In genomic region chr4:150248181-150248580, GRCh38 we compare ENCODE assay signal across 30 cellular contexts.
DNase-seq lines count a peak whose midpoint lies in the region; ATAC-seq, FAIRE-seq and TF ChIP-seq lines count a peak whose summit lies in the region.
"Had no signal": no experiment of that assay in that cellular context is flagged by ENCODE, and none has a peak within 500 bp of the region (broad histone marks: within the 10 kb centered on the region; RNA-seq: fewer than 3 reads in every experiment).

No MANE protein-coding gene starts in this region.

- H2BK15ac ChIP-seq in H1 (ENCODE audit: low read length), result no peak overlapping the region

- H3K56ac ChIP-seq in H1 (replicated peaks; ENCODE audit: insufficient read length, low read depth, low read length), result no peak overlapping the region

- no peak for TF ChIP-seq POLR2A in H1 (IDR thresholded peaks at IDR 0.05; ENCODE audit: control extremely low read depth in 1 of 2, low read depth in 2 of 2, low read length in 2 of 2)

- no peak overlapping the region for H2BK5ac ChIP-seq in H1 (ENCODE audit: low read depth, low read length)

- DNase-seq in NCI-H526 (lab: John Stamatoyannopoulos, UW) (peak; percentile 70 to 72), NCI-H526 treated with DMSO at 0.1 percent for 48 hours (lab: John Stamatoyannopoulos, UW) (no peak), H1 (ENCODE audit: low read depth in 1 of 2, low spot score in 2 of 2) (no peak), mucosa of descending colon (no peak), OCI-M1 (lab: John Stamatoyannopoulos, UW) (no peak), OCI-LY7 (ENCODE audit: low spot score) (no peak), GM20000 (ENCODE audit: low spot score) (no peak)
- DNase-seq: 8988T; activated CD8-positive, alpha-beta T cell treated with anti-CD3 and anti-CD28 coated beads for 36 hours; activated T-cell treated with anti-CD3 and anti-CD28 coated beads, Interleukin-2, amount 50 U/mL, for 24 hours; adrenal gland; AML-193; CD8-positive, alpha-beta memory T cell; cortex of kidney; glutamatergic neuron; left colon; NCI-H146; NCI-H774; nucleus accumbens; small intestine; stimulated activated CD4-positive, alpha-beta T cell treated with anti-CD3 and anti-CD28 coated beads, Interleukin-2, amount 100 ng/mL, for 24 hours; T-cell; upper lobe of right lung had no signal

- POLR2A ChIA-PET in H1 (lab: Charles Lee; ENCODE audit: partially characterized antibody) (interaction anchor here (0.5 to 1.1 kb wide), 2 partner anchors 9 to 17 kb away, joined by 3 to 6 read pairs; no protein-coding TSS in a partner anchor), OCI-LY7 (lab: Charles Lee) (no interaction called here)

- H2BK20ac ChIP-seq in H1 (ENCODE audit: low read length), result no peak overlapping the region

- no peak overlapping the region for H3K4ac ChIP-seq in H1 (replicated peaks; ENCODE audit: insufficient read length, low read depth, low read length)

- no peak overlapping the region for H2BK120ac ChIP-seq in H1 (replicated peaks; ENCODE audit: low read depth, low read length)

- H3K4me3 ChIP-seq in OCI-LY3 (ENCODE audit: low read length) (no peak overlapping the region), H1 (ENCODE audit: extremely low read depth in 1 of 4, insufficient read depth in 2 of 4, low read depth in 3 of 4, low read length in 4 of 4) (no peak overlapping the region), mucosa of descending colon (no peak overlapping the region), OCI-LY7 (ENCODE audit: low read depth, low read length, poor library complexity, severe bottlenecking) (no peak overlapping the region)
- H3K4me3 ChIP-seq: adrenal gland, cardiac muscle cell, GM23338, SJSA1, upper lobe of right lung had no signal

- TF ChIP-seq EP300 in H1 (IDR thresholded peaks at IDR 0.05; ENCODE audit: borderline replicate concordance in 1 of 2, low read depth in 2 of 2, low read length in 2 of 2), result no peak

- intact Hi-C loops in mucosa of descending colon (cut with DNase I, micrococcal nuclease) (loop anchor here (10.0 kb wide), 1 partner anchor 243 kb away; no protein-coding TSS in a partner anchor), OCI-LY7 (cut with micrococcal nuclease; ENCODE audit: unreplicated experiment) (no loop called here)

- H2AK5ac ChIP-seq in H1 (ENCODE audit: low read depth, low read length), result no peak overlapping the region

- H3K36me3 ChIP-seq in OCI-LY3 (replicated peaks; ENCODE audit: low read depth, low read length) (no peaks in the 10 kb centered on the region), H1 (ENCODE audit: control insufficient read depth in 2 of 4, insufficient read depth in 4 of 4, low read length in 3 of 4) (no peaks in the 10 kb centered on the region), mucosa of descending colon (ENCODE audit: low read depth) (no peaks in the 10 kb centered on the region), OCI-LY7 (ENCODE audit: insufficient read depth, low read length) (no peaks in the 10 kb centered on the region)
- H3K36me3 ChIP-seq: adrenal gland, cardiac muscle cell, upper lobe of right lung had no signal

- H3K27me3 ChIP-seq in OCI-LY3 (ENCODE audit: low read depth, low read length) (no peaks in the 10 kb centered on the region), H1 (replicated peaks in 1 of 4; ENCODE audit: control insufficient read depth in 3 of 4, extremely low read depth in 1 of 4, insufficient read depth in 3 of 4, low read length in 3 of 4) (no peaks in the 10 kb centered on the region)
- H3K27me3 ChIP-seq: adrenal gland, cardiac muscle cell, SJSA1, upper lobe of right lung had no signal

- H3K4me2 ChIP-seq in OCI-LY3 (ENCODE audit: low read length) (no peak overlapping the region), H1 (ENCODE audit: insufficient read depth in 1 of 2, low read depth in 2 of 2, low read length in 2 of 2) (no peak overlapping the region), OCI-LY7 (ENCODE audit: low read length) (no peak overlapping the region)
- H3K4me2 ChIP-seq: GM23338, KMS-11 had no signal

- BruUV-seq in OCI-LY7 (replicated peaks; lab: Mats Ljungman, UMichigan), result no TSS peak

- peaks cover 2% of the 10 kb centered on the region; the same call in 1 of the 2 replicates for H3K23me2 ChIP-seq in H1 (ENCODE audit: low read depth, low read length)

- H3K4me1 ChIP-seq in OCI-LY3 (ENCODE audit: low read length) (no peaks in the 10 kb centered on the region), H1 (replicated peaks in 1 of 4; ENCODE audit: control insufficient read depth in 3 of 4, insufficient read depth in 4 of 4, low read length in 3 of 4) (peaks cover 0 to 2% (median 0%) of the 10 kb centered on the region in 4 experiments; a peak in 1 of 7 replicates), mucosa of descending colon (ENCODE audit: low read depth) (no peaks in the 10 kb centered on the region), OCI-LY7 (ENCODE audit: insufficient read depth, low read length, poor library complexity, severe bottlenecking) (no peaks in the 10 kb centered on the region)
- H3K4me1 ChIP-seq: adrenal gland, upper lobe of right lung had no signal

- no peaks in the 10 kb centered on the region for H3K9me2 ChIP-seq in OCI-LY7 (ENCODE audit: insufficient read depth, low read length)

- no peak overlapping the region for H3K23ac ChIP-seq in H1 (ENCODE audit: insufficient read length)

- no peak overlapping the region for H3K27ac ChIP-seq in OCI-LY3 (ENCODE audit: low read length)
- no peak overlapping the region for H3K27ac ChIP-seq in H1 (ENCODE audit: low read depth, low read length)
- no peak overlapping the region for H3K27ac ChIP-seq in OCI-LY7 (ENCODE audit: low read depth, low read length, poor library complexity, severe bottlenecking)
- H3K27ac ChIP-seq: adrenal gland, cardiac muscle cell, KMS-11, SJSA1, upper lobe of right lung had no signal

- no peaks in the 10 kb centered on the region for H3K79me2 ChIP-seq in OCI-LY3 (ENCODE audit: low read length)
- no peaks in the 10 kb centered on the region for H3K79me2 ChIP-seq in H1 (ENCODE audit: control insufficient read depth in 1 of 2, insufficient read depth in 2 of 2, low read length in 2 of 2)
- H3K79me2 ChIP-seq in OCI-LY7 (ENCODE audit: insufficient read depth, low read depth, low read length), result no peaks in the 10 kb centered on the region

- peak; percentile 60 for FAIRE-seq in H1 (lab: Jason Lieb, UNC)
- FAIRE-seq: GM18507, small intestine had no signal

- H3K9ac ChIP-seq in OCI-LY3 (ENCODE audit: low read length) (no peak overlapping the region), H1 (replicated peaks in 1 of 4; ENCODE audit: extremely low read depth in 1 of 4, low read depth in 3 of 4, low read length in 3 of 4) (no peak overlapping the region)
- H3K9ac ChIP-seq: KMS-11 had no signal

- TF ChIP-seq CTCF in OCI-LY3 (IDR thresholded peaks at IDR 0.05; ENCODE audit: low read depth, low read length) (peak; percentile 16; the same call in 1 of the 2 replicates), H1 (IDR thresholded peaks at IDR 0.05; ENCODE audit: control extremely low read depth in 1 of 3, insufficient read depth in 1 of 3, low read depth in 1 of 3, low read length in 3 of 3) (peak in 1 of 3 experiments; percentile 11; a peak in 1 of 4 replicates), mucosa of descending colon (IDR thresholded peaks at IDR 0.05) (no peak), OCI-LY7 (conservative IDR thresholded peaks at IDR 0.05; ENCODE audit: low read length) (no peak), GM20000 (IDR thresholded peaks at IDR 0.05; ENCODE audit: extremely low read depth, missing control alignments) (no peak)

- peak; percentile 39 to 47; a peak in 3 of 4 replicates for TF ChIP-seq RAD21 in H1 (IDR thresholded peaks at IDR 0.05 in 1 of 2, conservative IDR thresholded peaks at IDR 0.05 in 1 of 2; ENCODE audit: low read depth in 2 of 2, low read length in 2 of 2)

- no peak overlapping the region for H4K91ac ChIP-seq in H1 (replicated peaks; ENCODE audit: insufficient read length, low read length)

- H3K79me1 ChIP-seq in H1 (ENCODE audit: low read depth, low read length), result no peaks in the 10 kb centered on the region

- H3K14ac ChIP-seq in H1 (ENCODE audit: insufficient read length), result no peak overlapping the region

- H4K5ac ChIP-seq in H1 (ENCODE audit: insufficient read length, low read depth, low read length), result no peak overlapping the region

- CTCF ChIA-PET in H1 (lab: Charles Lee; ENCODE audit: partially characterized antibody) (interaction anchor here (0.7 to 1.7 kb wide), 6 partner anchors 10 to 269 kb away, joined by 3 to 7 read pairs (median 3); no protein-coding TSS in a partner anchor), OCI-LY7 (lab: Charles Lee; ENCODE audit: unreplicated experiment) (no interaction called here)

- no peak overlapping the region for H3K18ac ChIP-seq in H1 (ENCODE audit: extremely low read depth, low read length)

- ATAC-seq in mucosa of descending colon, result peak; percentile 19
- ATAC-seq: activated CD4-positive, CD25-positive, alpha-beta regulatory T cell treated with anti-CD3 and anti-CD28 coated beads, Interleukin-2, amount 50 U/mL, for 24 hours; activated CD8-positive, alpha-beta T cell treated with anti-CD3 and anti-CD28 coated beads for 36 hours; GM23338; left colon; T-cell; upper lobe of right lung had no signal

- H2BK12ac ChIP-seq in H1 (ENCODE audit: low read depth, low read length), result no peak overlapping the region

- H4K8ac ChIP-seq in H1 (ENCODE audit: extremely low read depth, insufficient read depth, low read length), result no peak overlapping the region

- H3K9me3 ChIP-seq in OCI-LY3 (ENCODE audit: insufficient read depth, low read length), result no peaks in the 10 kb centered on the region
- no peaks in the 10 kb centered on the region for H3K9me3 ChIP-seq in H1 (ENCODE audit: insufficient read depth in 2 of 2, low read depth in 1 of 2, low read length in 1 of 2)
- H3K9me3 ChIP-seq in mucosa of descending colon, result no peaks in the 10 kb centered on the region
- H3K9me3 ChIP-seq in OCI-LY7 (ENCODE audit: low read length), result no peaks in the 10 kb centered on the region
- H3K9me3 ChIP-seq: adrenal gland, SJSA1, upper lobe of right lung had no signal

- 90% methylated on average over 4 of the region's 4 CpGs; no CpG with 5 or more reads in 1 of the 2 experiments for WGBS in H1 (ENCODE audit: extremely low coverage in 1 of 2, insufficient coverage in 1 of 2, insufficient read length in 1 of 2, insufficient replicate concordance in 2 of 2, low coverage in 1 of 2, low lambda C conversion rate in 2 of 2, missing lambda C conversion rate in 1 of 2), 2 experiments

- H2AFZ ChIP-seq in OCI-LY3 (ENCODE audit: low read depth, low read length) (no peak overlapping the region), H1 (ENCODE audit: low read length) (no peak overlapping the region), OCI-LY7 (ENCODE audit: low read length) (no peak overlapping the region)
- H2AFZ ChIP-seq: GM23338 had no signal

- H4K20me1 ChIP-seq in OCI-LY3 (ENCODE audit: insufficient read depth, low read length) (no peaks in the 10 kb centered on the region), H1 (replicated peaks in 1 of 2; ENCODE audit: control insufficient read depth in 1 of 2, insufficient read depth in 2 of 2, low read length in 2 of 2) (no peaks in the 10 kb centered on the region), OCI-LY7 (ENCODE audit: insufficient read depth, low read length) (no peaks in the 10 kb centered on the region)

TF ChIP-seq in H1, 55 proteins besides CTCF, POLR2A, EP300 and RAD21 (continues in another document):
- TF ChIP-seq BACH1 (IDR thresholded peaks at IDR 0.05; ENCODE audit: low read length) (no peak), CHD2 (IDR thresholded peaks at IDR 0.05; ENCODE audit: low read length) (no peak), GTF2F1 (IDR thresholded peaks at IDR 0.05; ENCODE audit: borderline replicate concordance, low read depth, low read length) (no peak)

Comparison
In these comparisons a context has a peak if more than half of its experiments do, and no peak if none do; other contexts are left out.
1. DNase-seq: peak in NCI-H526 (2 of 2); none in NCI-H526 treated with DMSO at 0.1 percent for 48 hours (single experiment), H1 (0 of 2), mucosa of descending colon (0 of 3), OCI-M1 (single experiment), OCI-LY7 (single experiment) and GM20000 (single experiment).